ENCODE assay signal across 19 cellular contexts in the genomic region with DNA sequence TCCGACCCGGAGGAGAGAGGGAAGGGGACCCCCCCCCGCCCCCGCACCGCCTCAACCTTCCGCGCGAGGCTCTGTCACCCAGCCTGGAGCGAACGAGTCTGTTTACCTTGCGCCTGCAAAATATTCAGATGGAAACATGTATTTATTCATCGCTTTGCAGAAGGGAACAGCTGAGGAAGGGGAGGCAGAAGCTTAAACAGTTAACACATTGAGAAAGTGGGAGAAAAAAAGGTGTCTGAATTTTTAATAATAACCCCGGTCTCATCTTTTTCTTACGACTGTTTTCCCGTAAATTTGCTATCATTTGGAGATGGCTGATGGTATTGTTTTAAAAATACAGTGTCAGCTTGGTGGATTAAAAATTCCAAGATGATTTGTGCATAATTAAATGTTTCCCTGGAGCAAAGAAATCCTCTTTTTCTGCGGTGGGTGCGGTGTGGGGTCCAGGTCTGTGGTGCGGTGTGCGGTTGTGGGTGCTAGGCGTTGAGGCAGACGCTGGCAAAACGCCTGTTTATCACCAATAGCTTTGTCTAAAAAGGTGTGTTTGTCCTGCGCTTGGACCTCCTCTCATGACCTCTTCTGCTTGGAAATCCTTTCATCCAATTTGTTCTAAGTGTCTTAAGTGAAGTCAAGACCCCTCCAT. TPM values are rescaled to one million over a fixed set of nuclear protein-coding genes. Genes with fewer than 3 reads are reported as not detected.
DNase-seq lines count a peak whose midpoint lies in the region; ATAC-seq and TF ChIP-seq lines count a peak whose summit lies in the region.
"Had no signal": no experiment of that assay in that cellular context is flagged by ENCODE, and none has a peak within 500 bp of the region (broad histone marks: within the 10 kb centered on the region; RNA-seq: fewer than 3 reads in every experiment).

No MANE protein-coding gene starts in this region.

- peaks cover 8% of the 10 kb centered on the region for H3K4me1 Mint-ChIP-seq in activated CD4-positive, alpha-beta T cell treated with anti-CD3 and anti-CD28 coated beads, Interleukin-2, amount 10 ng/mL, durations not matched to agents 24 days and 14 days
- H3K4me1 Mint-ChIP-seq in activated CD4-positive, alpha-beta T cell treated with anti-CD3 and anti-CD28 coated beads for 36 hours = peaks cover 20% of the 10 kb centered on the region
- peaks cover 12% of the 10 kb centered on the region for H3K4me1 Mint-ChIP-seq in neural crest cell

- H3K27me3 Mint-ChIP-seq in activated CD4-positive, alpha-beta T cell treated with anti-CD3 and anti-CD28 coated beads, Interleukin-2, amount 10 ng/mL, durations not matched to agents 24 days and 14 days = peaks cover 46% of the 10 kb centered on the region
- H3K27me3 Mint-ChIP-seq in activated CD4-positive, alpha-beta T cell treated with anti-CD3 and anti-CD28 coated beads for 36 hours = peaks cover 49% of the 10 kb centered on the region
- H3K27me3 Mint-ChIP-seq in neural crest cell (ENCODE audit: low read depth) = peaks cover 78% of the 10 kb centered on the region

- POLR2A ChIA-PET in activated CD4-positive, alpha-beta T cell treated with anti-CD3 and anti-CD28 coated beads for 36 hours (lab: Charles Lee) = no interaction called here

- intact Hi-C loops in activated CD4-positive, alpha-beta T cell treated with anti-CD3 and anti-CD28 coated beads, Interleukin-2, amount 10 ng/mL, durations not matched to agents 24 days and 14 days (cut with micrococcal nuclease) = no loop called here
- intact Hi-C loops in activated CD4-positive, alpha-beta T cell treated with anti-CD3 and anti-CD28 coated beads for 36 hours (cut with DNase I, micrococcal nuclease) = loop anchor here in 1 of 2 experiments (5.0 kb wide), 1 partner anchor 433 kb away; no protein-coding TSS in a partner anchor

- TF ChIP-seq CTCF in neural crest cell (conservative IDR thresholded peaks at IDR 0.05) = no peak

- peak overlapping the region; percentile 76 for H3K27ac Mint-ChIP-seq in activated CD4-positive, alpha-beta T cell treated with anti-CD3 and anti-CD28 coated beads, Interleukin-2, amount 10 ng/mL, durations not matched to agents 24 days and 14 days
- H3K27ac Mint-ChIP-seq in activated CD4-positive, alpha-beta T cell treated with anti-CD3 and anti-CD28 coated beads for 36 hours = no peak overlapping the region
- no peak overlapping the region for H3K27ac Mint-ChIP-seq in neural crest cell (ENCODE audit: unreplicated experiment)

- peaks cover 4% of the 10 kb centered on the region for H3K9me3 Mint-ChIP-seq in activated CD4-positive, alpha-beta T cell treated with anti-CD3 and anti-CD28 coated beads, Interleukin-2, amount 10 ng/mL, durations not matched to agents 24 days and 14 days
- no peaks in the 10 kb centered on the region for H3K9me3 Mint-ChIP-seq in activated CD4-positive, alpha-beta T cell treated with anti-CD3 and anti-CD28 coated beads for 36 hours (ENCODE audit: low read depth)
- no peaks in the 10 kb centered on the region for H3K9me3 Mint-ChIP-seq in neural crest cell

- no peak for DNase-seq in activated CD4-positive, alpha-beta T cell treated with anti-CD3 and anti-CD28 coated beads, Interleukin-2, amount 10 ng/mL, durations not matched to agents 24 days and 14 days
- DNase-seq in activated CD4-positive, alpha-beta T cell treated with anti-CD3 and anti-CD28 coated beads for 36 hours = no peak
- DNase-seq in NCI-H82 (lab: John Stamatoyannopoulos, UW) (peak; percentile 48), cerebellar cortex (ENCODE audit: low spot score) (peak; percentile 35), neural crest cell (ENCODE audit: low read depth, low spot score) (no peak), SKM-1 treated with dmso at 0.1 percent for 144 hours (lab: John Stamatoyannopoulos, UW; ENCODE audit: unreplicated experiment) (no peak), SK-N-DZ (ENCODE audit: low spot score) (no peak)
- no peak for DNase-seq in stimulated activated CD8-positive, alpha-beta memory T cell treated with anti-CD3 and anti-CD28 coated beads, Interleukin-4, amount 100 ng/mL, for 48 hours
- DNase-seq: activated CD8-positive, alpha-beta memory T cell treated with anti-CD3 and anti-CD28 coated beads, Interleukin-2, amount 50 U/mL, for 4 hours; GOT3; lower lobe of right lung; NCI-H1694 treated with DMSO at 0.1 percent for 48 hours; PC-3; stimulated activated CD4-positive, alpha-beta T cell treated with anti-CD3 and anti-CD28 coated beads, Interleukin-2, amount 100 ng/mL, for 24 hours had no signal

- ATAC-seq in activated CD4-positive, alpha-beta T cell treated with anti-CD3 and anti-CD28 coated beads for 36 hours = no peak
- ATAC-seq: gastroesophageal sphincter, PC-3 had no signal

- H3K4me3 Mint-ChIP-seq in activated CD4-positive, alpha-beta T cell treated with anti-CD3 and anti-CD28 coated beads, Interleukin-2, amount 10 ng/mL, durations not matched to agents 24 days and 14 days = no peak overlapping the region
- no peak overlapping the region for H3K4me3 Mint-ChIP-seq in activated CD4-positive, alpha-beta T cell treated with anti-CD3 and anti-CD28 coated beads for 36 hours
- peak overlapping the region; percentile 38 for H3K4me3 Mint-ChIP-seq in neural crest cell

- H3K36me3 Mint-ChIP-seq in activated CD4-positive, alpha-beta T cell treated with anti-CD3 and anti-CD28 coated beads, Interleukin-2, amount 10 ng/mL, durations not matched to agents 24 days and 14 days (ENCODE audit: low read depth) = peaks cover 11% of the 10 kb centered on the region
- H3K36me3 Mint-ChIP-seq in activated CD4-positive, alpha-beta T cell treated with anti-CD3 and anti-CD28 coated beads for 36 hours (ENCODE audit: low read depth) = no peaks in the 10 kb centered on the region
- H3K36me3 Mint-ChIP-seq in neural crest cell (ENCODE audit: low read depth) = peaks cover 3% of the 10 kb centered on the region

- CTCF ChIA-PET in activated CD4-positive, alpha-beta T cell treated with anti-CD3 and anti-CD28 coated beads for 36 hours (lab: Charles Lee) = no interaction called here

RNA-seq across cellular contexts. Expression of gene UNCX, which starts 1.5 kb away (rescaled TPM):
- total RNA-seq in activated CD4-positive, alpha-beta T cell treated with anti-CD3 and anti-CD28 coated beads, Interleukin-2, amount 10 ng/mL, durations not matched to agents 24 days and 14 days = not detected in 2 replicates
- total RNA-seq in activated CD4-positive, alpha-beta T cell treated with anti-CD3 and anti-CD28 coated beads for 36 hours = not detected
- total RNA-seq in neural crest cell = 2.4 and 2.7 TPM in 2 replicates
- 0.63 TPM in 1 of 2 replicates, not detected in the other for polyA plus RNA-seq in SK-N-DZ (2014; cell fraction: cytosol; rRNA removed)
- polyA plus RNA-seq in SK-N-DZ (2014; cell fraction: nucleus; rRNA removed) = 1.1 and 1.2 TPM in 2 replicates
- total RNA-seq: chondrocyte, gastroesophageal sphincter, HT-29, lower lobe of right lung, PC-3, sciatic nerve, tibial nerve had no signal

Comparison
In these comparisons a context has a peak if more than half of its experiments do, and no peak if none do; other contexts are left out.
1. DNase-seq: peak in NCI-H82 (single experiment) and cerebellar cortex (single experiment); none in activated CD4-positive, alpha-beta T cell treated with anti-CD3 and anti-CD28 coated beads, Interleukin-2, amount 10 ng/mL, durations not matched to agents 24 days and 14 days (single experiment), activated CD4-positive, alpha-beta T cell treated with anti-CD3 and anti-CD28 coated beads for 36 hours (single experiment), neural crest cell (single experiment), stimulated activated CD8-positive, alpha-beta memory T cell treated with anti-CD3 and anti-CD28 coated beads, Interleukin-4, amount 100 ng/mL, for 48 hours (single experiment), SKM-1 treated with dmso at 0.1 percent for 144 hours (single experiment) and SK-N-DZ (single experiment).